ENCODE assay signal across 8 cellular contexts in genomic region chr1:44030606-44031050, GRCh38. TPM values are rescaled to one million over a fixed set of nuclear protein-coding genes. Genes with fewer than 3 reads are reported as not detected.
DNase-seq lines count a peak whose midpoint lies in the region; TF ChIP-seq lines count a peak whose summit lies in the region.

No MANE protein-coding gene starts in this region.

- H3F3A ChIP-seq in MM.1S (ENCODE audit: insufficient read depth, low read length), result peaks cover 3% of the 10 kb centered on the region; the same call in 1 of the 2 replicates

- no peaks in the 10 kb centered on the region for H3K79me2 ChIP-seq in MM.1S (ENCODE audit: low read length)

- peak overlapping the region; percentile 79 for H3K9ac ChIP-seq in MM.1S (ENCODE audit: low read length)

- no peaks in the 10 kb centered on the region for H3K9me2 ChIP-seq in MM.1S (replicated peaks; ENCODE audit: insufficient read depth, low read length)

- peak overlapping the region; percentile 89 for H3K4me2 ChIP-seq in MM.1S (ENCODE audit: low read depth, low read length)

- TF ChIP-seq CTCF in MM.1S (IDR thresholded peaks at IDR 0.05; ENCODE audit: low read length), result peak; percentile 16

- H3K27me3 ChIP-seq in H7 (ENCODE audit: control insufficient read depth, insufficient read depth, low read length) (no peaks in the 10 kb centered on the region; the same call in 1 of the 2 replicates), MM.1S (replicated peaks; ENCODE audit: insufficient read depth, low read length) (no peaks in the 10 kb centered on the region)

- H4K20me1 ChIP-seq in MM.1S (ENCODE audit: insufficient read depth, low read length), result no peaks in the 10 kb centered on the region

- peak overlapping the region; percentile 36; the same call in 1 of the 2 replicates for H3K27ac ChIP-seq in MM.1S (ENCODE audit: low read length)

- DNase-seq in NOMO-1 (lab: John Stamatoyannopoulos, UW; ENCODE audit: unreplicated experiment in 2 of 2), result peak; percentile 12 to 49
- no peak for DNase-seq in NOMO-1 treated with dmso at 0.1 percent for 144 hours (lab: John Stamatoyannopoulos, UW; ENCODE audit: unreplicated experiment)
- DNase-seq in H7, result peak; percentile 88
- DNase-seq in MM.1S, result peak; percentile 29
- peak; percentile 74 for DNase-seq in activated CD8-positive, alpha-beta memory T cell treated with anti-CD3 and anti-CD28 coated beads, Interleukin-2, amount 50 U/mL, for 48 hours
- peak; percentile 43 for DNase-seq in germinal center (ENCODE audit: low spot score)
- peak; percentile 57 for DNase-seq in occipital lobe (lab: John Stamatoyannopoulos, UW)
- DNase-seq in cerebellum (ENCODE audit: low spot score), result no peak

- H3K36me3 ChIP-seq in H7 (replicated peaks; ENCODE audit: control insufficient read depth, insufficient read depth, low read length) (no peaks in the 10 kb centered on the region), MM.1S (replicated peaks; ENCODE audit: insufficient read depth, low read length) (no peaks in the 10 kb centered on the region)

- H3K4me1 ChIP-seq in MM.1S (ENCODE audit: low read length), result peaks cover 21% of the 10 kb centered on the region

- peak overlapping the region; percentile 89 for H2AFZ ChIP-seq in MM.1S (ENCODE audit: low read length)

- peak overlapping the region; percentile 97 for H3K4me3 ChIP-seq in H7 (ENCODE audit: insufficient read depth, low read depth, low read length)
- peak overlapping the region; percentile 92 for H3K4me3 ChIP-seq in MM.1S (ENCODE audit: low read length)

- H3K9me3 ChIP-seq in MM.1S (replicated peaks; ENCODE audit: insufficient read depth, low read length), result no peaks in the 10 kb centered on the region

RNA-seq across cellular contexts. Expression of gene SLC6A9, which starts 0.6 kb away (rescaled TPM):
- 6.4 and 8.2 TPM in 2 replicates for total RNA-seq in H7 (2014; rRNA removed; shearing (Covaris generic))
- total RNA-seq in occipital lobe (3.0 TPM), cerebellum (12.3 TPM)

RNA-seq across cellular contexts. Expression of gene CCDC24, which starts 39.2 kb away (rescaled TPM):
- 10.5 and 19.8 TPM in 2 replicates for total RNA-seq in H7 (2014; rRNA removed; shearing (Covaris generic))
- total RNA-seq in occipital lobe, result 7.2 TPM
- 5.2 TPM for total RNA-seq in cerebellum

RNA-seq across cellular contexts. Expression of gene B4GALT2, which starts 51.6 kb away (rescaled TPM):
- 207 and 217 TPM in 2 replicates for total RNA-seq in H7 (2014; rRNA removed; shearing (Covaris generic))
- 93.9 TPM for total RNA-seq in occipital lobe
- total RNA-seq in cerebellum, result 59.3 TPM

RNA-seq across cellular contexts. Expression of gene ATP6V0B, which starts 55.9 kb away (rescaled TPM):
- 196 and 237 TPM in 2 replicates for total RNA-seq in H7 (2014; rRNA removed; shearing (Covaris generic))
- 183 TPM for total RNA-seq in occipital lobe
- total RNA-seq in cerebellum, result 89.9 TPM

Comparison
In these comparisons a context has a peak if more than half of its experiments do, and no peak if none do; other contexts are left out.
1. DNase-seq: peak in NOMO-1 (2 of 2), H7 (single experiment), MM.1S (single experiment), activated CD8-positive, alpha-beta memory T cell treated with anti-CD3 and anti-CD28 coated beads, Interleukin-2, amount 50 U/mL, for 48 hours (single experiment), germinal center (single experiment) and occipital lobe (single experiment); none in NOMO-1 treated with dmso at 0.1 percent for 144 hours (single experiment) and cerebellum (single experiment).